Comparison of ENCODE assay signal across 8 cellular contexts in the genomic region with DNA sequence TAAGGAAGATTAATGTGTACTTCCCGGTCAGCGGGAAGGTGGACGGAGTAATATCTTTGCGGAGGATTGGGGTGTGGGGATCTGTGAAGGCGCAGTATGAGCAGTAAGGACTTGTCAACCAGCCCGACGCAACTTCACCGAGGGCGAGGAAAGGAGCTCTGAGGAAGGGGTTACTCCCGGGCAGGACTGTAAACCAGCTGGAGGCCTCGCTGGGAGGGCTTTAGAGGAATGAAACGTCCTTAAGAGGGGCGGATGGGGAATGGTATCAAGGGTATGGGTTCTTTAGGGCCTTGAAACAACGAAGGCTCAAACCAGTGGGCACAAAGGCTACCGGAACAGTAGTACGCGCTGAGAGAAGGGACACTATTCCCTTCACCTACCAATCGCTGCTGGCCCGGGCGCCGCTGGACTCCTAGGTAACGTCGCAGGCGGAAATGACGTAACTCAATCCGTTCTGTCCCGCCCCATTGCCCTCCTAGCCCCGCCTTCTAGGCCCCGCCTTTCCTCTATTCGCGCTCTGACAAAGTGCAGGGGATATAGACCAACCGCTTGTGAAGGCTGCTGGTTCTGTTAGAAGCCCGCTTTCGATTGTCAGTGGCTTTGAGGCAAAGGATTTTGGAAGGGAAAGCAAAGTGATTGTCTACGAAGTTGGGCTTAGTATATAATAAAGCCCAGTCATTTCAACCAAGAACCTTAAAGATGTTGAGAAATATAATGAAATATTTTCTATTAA. TPM values are rescaled to one million over a fixed set of nuclear protein-coding genes. Genes with fewer than 3 reads are reported as not detected.
DNase-seq lines count a peak whose midpoint lies in the region; ATAC-seq and TF ChIP-seq lines count a peak whose summit lies in the region.

A gene with protein sequence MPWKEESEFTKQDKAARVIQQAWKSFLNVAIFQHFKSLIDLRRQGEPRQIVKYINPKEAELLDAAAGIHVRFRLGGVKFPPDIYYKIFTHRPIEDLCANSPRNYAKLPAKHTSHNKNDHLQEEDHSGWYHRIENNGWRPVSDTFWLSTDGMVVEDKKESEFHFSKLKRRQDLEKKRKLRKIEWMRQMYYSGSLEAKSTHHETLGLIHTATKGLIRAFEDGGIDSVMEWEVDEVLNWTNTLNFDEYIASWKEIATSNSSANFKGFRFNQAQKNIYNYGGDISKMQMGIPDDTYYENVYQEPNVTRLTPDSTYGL (minus strand): TSS at position 439 of the 733 bp plus-strand sequence. CDS start 5,970 bp downstream, outside the sequence.

- intact Hi-C loops in CD14-positive monocyte (cut with micrococcal nuclease), result loop anchor here in 1 of 2 donors (2.0 to 5.0 kb wide), 2 partner anchors 30 to 245 kb away; a partner anchor contains a TSS
- intact Hi-C loops in dendritic cell treated with granulocyte-macrophage colony-stimulating factor and Interleukin-4, amounts not matched to agents 40 ng/mL and 50 ng/mL, for 4 days (cut with micrococcal nuclease), result loop anchor here (1.0 to 10.0 kb wide), 3 partner anchors 30 to 452 kb away; a partner anchor contains a TSS

- H3K4me1 Mint-ChIP-seq in CD14-positive monocyte, result peaks cover 21% of the 10 kb centered on the region
- H3K4me1 Mint-ChIP-seq in dendritic cell treated with granulocyte-macrophage colony-stimulating factor and Interleukin-4, amounts not matched to agents 40 ng/mL and 50 ng/mL, for 4 days (ENCODE audit: low read depth), result peaks cover 25% of the 10 kb centered on the region

- H3K27ac Mint-ChIP-seq in CD14-positive monocyte, result peak within 1 kb of the TSS; percentile 99 to 100 (median 100)
- peak within 1 kb of the TSS; percentile 100 for H3K27ac Mint-ChIP-seq in dendritic cell treated with granulocyte-macrophage colony-stimulating factor and Interleukin-4, amounts not matched to agents 40 ng/mL and 50 ng/mL, for 4 days

- ATAC-seq in GM19395 (IDR thresholded peaks at IDR 0.05; ENCODE audit: unreplicated experiment) (peak; percentile 99), HG03558 (IDR thresholded peaks at IDR 0.05; ENCODE audit: extremely low read depth, unreplicated experiment) (peak; percentile 97), left lobe of liver (peak; percentile 97)

- TF ChIP-seq CTCF in CD14-positive monocyte (IDR thresholded peaks at IDR 0.05), result no peak

- H3K9me3 Mint-ChIP-seq in CD14-positive monocyte, result no peaks in the 10 kb centered on the region
- H3K9me3 Mint-ChIP-seq in dendritic cell treated with granulocyte-macrophage colony-stimulating factor and Interleukin-4, amounts not matched to agents 40 ng/mL and 50 ng/mL, for 4 days, result no peaks in the 10 kb centered on the region

- no peaks in the 10 kb centered on the region for H3K36me3 Mint-ChIP-seq in CD14-positive monocyte
- peaks cover 7% of the 10 kb centered on the region for H3K36me3 Mint-ChIP-seq in dendritic cell treated with granulocyte-macrophage colony-stimulating factor and Interleukin-4, amounts not matched to agents 40 ng/mL and 50 ng/mL, for 4 days (ENCODE audit: low read depth)

- peaks cover 3 to 4% (median 4%) of the 10 kb centered on the region in 3 donors for H3K27me3 Mint-ChIP-seq in CD14-positive monocyte (ENCODE audit: low read depth in 3 of 3)
- H3K27me3 Mint-ChIP-seq in dendritic cell treated with granulocyte-macrophage colony-stimulating factor and Interleukin-4, amounts not matched to agents 40 ng/mL and 50 ng/mL, for 4 days, result peaks cover 2% of the 10 kb centered on the region

- H3K4me3 Mint-ChIP-seq in CD14-positive monocyte, result peak within 1 kb of the TSS; percentile 97 to 98
- peak within 1 kb of the TSS; percentile 99 for H3K4me3 Mint-ChIP-seq in dendritic cell treated with granulocyte-macrophage colony-stimulating factor and Interleukin-4, amounts not matched to agents 40 ng/mL and 50 ng/mL, for 4 days

- DNase-seq in CD14-positive monocyte (ENCODE audit: low spot score) (peak; percentile 94), NCI-H748 (lab: John Stamatoyannopoulos, UW; ENCODE audit: unreplicated experiment) (peak; percentile 94), left lobe of liver (ENCODE audit: low spot score) (peak; percentile 97)
- DNase-seq in activated CD4-positive, alpha-beta T cell treated with anti-CD3 and anti-CD28 coated beads, Interleukin-2, amount 50 U/mL, for 24 hours (ENCODE audit: low read depth in 1 of 2, low spot score in 1 of 2), result peak; percentile 91 to 94
- peak; percentile 95 for DNase-seq in stimulated activated CD4-positive, alpha-beta T cell treated with anti-CD3 and anti-CD28 coated beads, Interleukin-2, amount 100 ng/mL, for 24 hours

RNA-seq across cellular contexts. Expression of the gene that starts here (rescaled TPM):
- polyA plus RNA-seq in CD14-positive monocyte, result not detected
- total RNA-seq in left lobe of liver, result 0.70 TPM

Comparison
In these comparisons a context has a peak if more than half of its experiments do, and no peak if none do; other contexts are left out.
1. Peak in every context shown above with its lines: DNase-seq and ATAC-seq.
2. Peak in DNase-seq in CD14-positive monocyte; RNA of the gene not detected or under 1 TPM.
3. Peak in DNase-seq and ATAC-seq in left lobe of liver; RNA of the gene not detected or under 1 TPM.